In genomic region chr1:25903986-25904385, GRCh38 we compare ENCODE assay signal across 10 cellular contexts. TPM values are rescaled to one million over a fixed set of nuclear protein-coding genes. Genes with fewer than 3 reads are reported as not detected.
DNase-seq lines count a peak whose midpoint lies in the region; ATAC-seq and TF ChIP-seq lines count a peak whose summit lies in the region.
"Had no signal": no experiment of that assay in that cellular context is flagged by ENCODE, and none has a peak within 500 bp of the region (broad histone marks: within the 10 kb centered on the region; RNA-seq: fewer than 3 reads in every experiment).

No MANE protein-coding gene starts in this region.

- peak overlapping the region; percentile 94 for H3K4me3 Mint-ChIP-seq in activated naive CD4-positive, alpha-beta T cell treated with anti-CD3 and anti-CD28 coated beads, Interleukin-2, amount 50 U/mL, for 24 hours
- peak overlapping the region in 2 of 3 donors; percentile 86 to 90 for H3K4me3 Mint-ChIP-seq in T-cell

- peak overlapping the region; percentile 61 for H3K4me3 ChIP-seq in fibroblast of the aortic adventitia (ENCODE audit: low read depth, low read length)

- H3K9me3 Mint-ChIP-seq in activated naive CD4-positive, alpha-beta T cell treated with anti-CD3 and anti-CD28 coated beads, Interleukin-2, amount 50 U/mL, for 24 hours = no peaks in the 10 kb centered on the region
- no peaks in the 10 kb centered on the region for H3K9me3 Mint-ChIP-seq in T-cell

- no peaks in the 10 kb centered on the region for H3K27me3 Mint-ChIP-seq in activated naive CD4-positive, alpha-beta T cell treated with anti-CD3 and anti-CD28 coated beads, Interleukin-2, amount 50 U/mL, for 24 hours
- H3K27me3 Mint-ChIP-seq in T-cell = no peaks in the 10 kb centered on the region

- H3K36me3 Mint-ChIP-seq in activated naive CD4-positive, alpha-beta T cell treated with anti-CD3 and anti-CD28 coated beads, Interleukin-2, amount 50 U/mL, for 24 hours = peaks cover 4% of the 10 kb centered on the region
- peaks cover 19% of the 10 kb centered on the region for H3K36me3 Mint-ChIP-seq in T-cell

- CTCF ChIA-PET in T-cell (lab: Charles Lee) = interaction anchor here (0.6 to 15.3 kb wide), 6 partner anchors 8 to 509 kb away, joined by 3 to 311 read pairs (median 6); partner anchors contain the start of gene PAFAH2 (in 1 of the 2)

- H3K4me1 Mint-ChIP-seq in activated naive CD4-positive, alpha-beta T cell treated with anti-CD3 and anti-CD28 coated beads, Interleukin-2, amount 50 U/mL, for 24 hours = peaks cover 30% of the 10 kb centered on the region
- peaks cover 24 to 26% (median 25%) of the 10 kb centered on the region in 3 donors for H3K4me1 Mint-ChIP-seq in T-cell

- TF ChIP-seq CTCF in fibroblast of the aortic adventitia (IDR thresholded peaks at IDR 0.05; ENCODE audit: insufficient read depth, low read length) = no peak

- POLR2A ChIA-PET in T-cell (lab: Charles Lee) = interaction anchor here (0.7 to 1.4 kb wide), 3 partner anchors 44 to 1705 kb away, joined by 3 read pairs; no protein-coding TSS in a partner anchor

- peak overlapping the region; percentile 98 for H3K27ac ChIP-seq in substantia nigra (ENCODE audit: low read depth, low read length, poor library complexity, severe bottlenecking)

- DNase-seq in activated naive CD4-positive, alpha-beta T cell (lab: John Stamatoyannopoulos, UW) = no peak
- DNase-seq in T-cell (no peak), fibroblast of the aortic adventitia (ENCODE audit: low read depth) (no peak), substantia nigra (lab: John Stamatoyannopoulos, UW) (no peak), T1000 (lab: John Stamatoyannopoulos, UW) (no peak), NCI-H774 (lab: John Stamatoyannopoulos, UW) (no peak), occipital lobe (lab: John Stamatoyannopoulos, UW) (no peak)
- DNase-seq: NCI-H1694 treated with DMSO at 0.1 percent for 48 hours; stimulated activated CD8-positive, alpha-beta memory T cell treated with anti-CD3 and anti-CD28 coated beads, Interleukin-4, amount 100 ng/mL, for 48 hours had no signal

- no peak for ATAC-seq in T-cell (replicated peaks in 1 of 4)

- H3K27ac Mint-ChIP-seq in activated naive CD4-positive, alpha-beta T cell treated with anti-CD3 and anti-CD28 coated beads, Interleukin-2, amount 50 U/mL, for 24 hours = no peak overlapping the region
- H3K27ac Mint-ChIP-seq in T-cell = no peak overlapping the region

RNA-seq across cellular contexts. Expression of gene STMN1, which starts 2.2 kb away (rescaled TPM):
- total RNA-seq in T-cell = 10 to 100 TPM; 28.4 to 54.2 (median 45.2) TPM
- total RNA-seq in fibroblast of the aortic adventitia (ENCODE audit: low replicate concordance) = 89.5 and 137 TPM in 2 replicates
- total RNA-seq in occipital lobe = 706 TPM

RNA-seq across cellular contexts. Expression of gene PAQR7, which starts 28.5 kb away (rescaled TPM):
- total RNA-seq in T-cell = 1 to 10 TPM; 1.9 to 3.8 (median 3.0) TPM
- 2.8 and 6.9 TPM in 2 replicates for total RNA-seq in fibroblast of the aortic adventitia (ENCODE audit: low replicate concordance)
- total RNA-seq in occipital lobe = 8.1 TPM

RNA-seq across cellular contexts. Expression of gene AUNIP, which starts 44.7 kb away (rescaled TPM):
- total RNA-seq in T-cell = under 1 TPM in 2 of 5 donors, not detected in 3; 0.20 to 0.35 TPM
- 4.8 TPM in 1 of 2 replicates, not detected in the other for total RNA-seq in fibroblast of the aortic adventitia (ENCODE audit: low replicate concordance)
- 1.7 TPM for total RNA-seq in occipital lobe
